8 cellular contexts compared by ENCODE assay signal in genomic region chrX:13398073-13398823, GRCh38.
A peak's percentile ranks its signal among the peaks of the same experiment; 100 is the strongest.
DNase-seq lines count a peak whose midpoint lies in the region; ATAC-seq, FAIRE-seq and TF ChIP-seq lines count a peak whose summit lies in the region.

No MANE protein-coding gene starts in this region.

- no TSS peak for BruUV-seq in K562 (replicated peaks; lab: Mats Ljungman, UMichigan)
- BruUV-seq in HepG2 (replicated peaks; lab: Mats Ljungman, UMichigan) = no TSS peak

- TF ChIP-seq RAD21 in K562 (CRISPR knock-in tag; conservative IDR thresholded peaks at IDR 0.05 in 1 of 2, IDR thresholded peaks at IDR 0.05 in 1 of 2) (no peak), HepG2 (CRISPR knock-in tag; IDR thresholded peaks at IDR 0.05) (no peak)

- H4K20me1 ChIP-seq in K562 (replicated peaks; ENCODE audit: control insufficient read depth, insufficient read depth, low read length) (no peaks in the 10 kb centered on the region), HepG2 (ENCODE audit: insufficient read depth, low read length) (no peaks in the 10 kb centered on the region)

- TF ChIP-seq CTCF in K562 (IDR thresholded peaks at IDR 0.05 in 2 of 3, conservative IDR thresholded peaks at IDR 0.05 in 1 of 3; ENCODE audit: insufficient read depth in 2 of 3, low read depth in 1 of 3, low read length in 3 of 3) = no peak
- no peak for TF ChIP-seq CTCF in HepG2 (CRISPR knock-in tag; IDR thresholded peaks at IDR 0.05)
- no peak for TF ChIP-seq CTCF in uterus (IDR thresholded peaks at IDR 0.05)

- H3K27me3 ChIP-seq in K562 (ENCODE audit: control insufficient read depth in 2 of 2, insufficient read depth in 2 of 2, low read length in 2 of 2) (no peaks in the 10 kb centered on the region), HepG2 (ENCODE audit: control insufficient read depth in 1 of 2, insufficient read depth in 2 of 2, low read length in 2 of 2) (no peaks in the 10 kb centered on the region), uterus (no peaks in the 10 kb centered on the region)

- no peaks in the 10 kb centered on the region for H3K79me2 ChIP-seq in K562 (ENCODE audit: control insufficient read depth, insufficient read depth, low read length)
- H3K79me2 ChIP-seq in HepG2 (ENCODE audit: insufficient read depth, low read length) = no peaks in the 10 kb centered on the region

- H3K9me1 ChIP-seq in K562 (ENCODE audit: control insufficient read depth, insufficient read depth, low read length) = no peaks in the 10 kb centered on the region

- peaks cover 0 to 12% of the 10 kb centered on the region in 2 donors for H3K36me3 Mint-ChIP-seq in activated naive CD4-positive, alpha-beta T cell treated with anti-CD3 and anti-CD28 coated beads, Interleukin-2, amount 50 U/mL, for 72 hours

- H3K9me3 ChIP-seq in K562 (replicated peaks; ENCODE audit: control insufficient read depth, insufficient read depth, low read depth, low read length) = no peaks in the 10 kb centered on the region
- H3K9me3 ChIP-seq in HepG2 (ENCODE audit: low read length) = no peaks in the 10 kb centered on the region
- H3K9me3 ChIP-seq in uterus = no peaks in the 10 kb centered on the region

- H3K9ac ChIP-seq in K562 (ENCODE audit: insufficient read depth in 1 of 2, low read depth in 2 of 2, low read length in 2 of 2) (no peak overlapping the region), HepG2 (ENCODE audit: insufficient read depth, low read depth, low read length) (no peak overlapping the region)

- in situ Hi-C loops in K562 (cut with MboI) (no loop called here), HepG2 (cut with HindIII; ENCODE audit: extremely low pct_ligation_motif_present, low pct_unique_long_range_greater_than_20kb) (no loop called here)

- H3K4me3 ChIP-seq in K562 (no peak overlapping the region), HepG2 (replicated peaks in 1 of 3; ENCODE audit: insufficient read depth in 1 of 3, low read depth in 2 of 3, low read length in 3 of 3) (no peak overlapping the region), uterus (no peak overlapping the region)

- peaks cover 0 to 3% of the 10 kb centered on the region in 2 experiments; a peak in 2 of 5 replicates for H3K4me1 ChIP-seq in K562 (replicated peaks in 1 of 2; ENCODE audit: control insufficient read depth in 2 of 2, insufficient read depth in 2 of 2, low read length in 2 of 2)
- peaks cover 9% of the 10 kb centered on the region for H3K4me1 ChIP-seq in HepG2 (ENCODE audit: insufficient read depth, low read length)
- H3K4me1 ChIP-seq in uterus = no peaks in the 10 kb centered on the region

- H3K36me3 ChIP-seq in K562 (ENCODE audit: control insufficient read depth, insufficient read depth, low read length) = no peaks in the 10 kb centered on the region
- no peaks in the 10 kb centered on the region for H3K36me3 ChIP-seq in HepG2 (replicated peaks in 1 of 2; ENCODE audit: control insufficient read depth in 1 of 2, insufficient read depth in 2 of 2, low read length in 2 of 2)
- H3K36me3 ChIP-seq in uterus = no peaks in the 10 kb centered on the region

- peaks cover 0 to 23% of the 10 kb centered on the region in 2 donors for H3K9me3 Mint-ChIP-seq in activated naive CD4-positive, alpha-beta T cell treated with anti-CD3 and anti-CD28 coated beads, Interleukin-2, amount 50 U/mL, for 72 hours

- 20% methylated on average over 4 of the region's 4 CpGs for WGBS in K562 (ENCODE audit: insufficient coverage, low coverage, missing lambda C conversion rate)
- 3% methylated on average over 3 of the region's 4 CpGs for WGBS in HepG2 (ENCODE audit: low lambda C conversion rate)

- POLR2A ChIA-PET in K562 (lab: Yijun Ruan, JAX) (no interaction called here), HepG2 (lab: Yijun Ruan, JAX) (no interaction called here)

- peak overlapping the region in 1 of 2 donors; percentile 81 for H3K27ac Mint-ChIP-seq in activated naive CD4-positive, alpha-beta T cell treated with anti-CD3 and anti-CD28 coated beads, Interleukin-2, amount 50 U/mL, for 72 hours

- no peak for DNase-seq in activated naive CD4-positive, alpha-beta T cell treated with anti-CD3 and anti-CD28 coated beads, Interleukin-2, amount 50 U/mL, for 72 hours (ENCODE audit: low spot score in 2 of 2)
- DNase-seq in activated naive CD4-positive, alpha-beta T cell treated with anti-CD3 and anti-CD28 coated beads, Interleukin-2, amount 50 U/mL, for 16 hours = no peak
- DNase-seq in K562 (ENCODE audit: extremely low read depth in 1 of 4, low spot score in 3 of 4) = peak; percentile 15 to 54 (median 18)
- peak; percentile 70 for DNase-seq in HepG2 (ENCODE audit: low spot score)
- DNase-seq in uterus = peak; percentile 40 to 45
- no peak for DNase-seq in Kasumi-1 (lab: John Stamatoyannopoulos, UW)

- H2AFZ ChIP-seq in K562 (ENCODE audit: low read depth, low read length) (no peak overlapping the region), HepG2 (ENCODE audit: low read length) (no peak overlapping the region)

- no peak for TF ChIP-seq POLR2A in K562 (conservative IDR thresholded peaks at IDR 0.05)
- TF ChIP-seq POLR2A in HepG2 (IDR thresholded peaks at IDR 0.05; ENCODE audit: insufficient read depth in 1 of 2, low read depth in 2 of 2, low read length in 2 of 2) = no peak
- no peak for TF ChIP-seq POLR2A in uterus (IDR thresholded peaks at IDR 0.05)

- intact Hi-C loops in K562 (cut with micrococcal nuclease) (no loop called here), HepG2 (cut with micrococcal nuclease; ENCODE audit: unreplicated experiment) (no loop called here), uterus (cut with DNase I; ENCODE audit: low total_unique reads) (no loop called here)

- CTCF ChIA-PET in K562 (lab: Yijun Ruan, JAX; ENCODE audit: low intra/inter-chr PET ratio) = no interaction called here
- CTCF ChIA-PET in HepG2 (lab: Yijun Ruan, JAX; ENCODE audit: low intra/inter-chr PET ratio, low total read pairs) = no interaction called here

- H3K4me2 ChIP-seq in K562 (ENCODE audit: insufficient read depth, low read length) = no peak overlapping the region
- no peak overlapping the region for H3K4me2 ChIP-seq in HepG2 (ENCODE audit: low read depth, low read length)

- H3K27ac ChIP-seq in K562 (ENCODE audit: extremely low read depth, low read depth, low read length) (no peak overlapping the region), HepG2 (ENCODE audit: extremely low read length, insufficient read depth, low read length) (no peak overlapping the region), uterus (peak overlapping the region; percentile 36 to 45)

- TF ChIP-seq EP300 in K562 (IDR thresholded peaks at IDR 0.05; ENCODE audit: low read length) (no peak), HepG2 (IDR thresholded peaks at IDR 0.05; ENCODE audit: low read depth in 2 of 2, low read length in 2 of 2) (no peak), HepG2 (CRISPR knock-in tag; IDR thresholded peaks at IDR 0.05; ENCODE audit: borderline replicate concordance) (no peak)

- ATAC-seq in activated naive CD4-positive, alpha-beta T cell treated with anti-CD3 and anti-CD28 coated beads, Interleukin-2, amount 50 U/mL, for 72 hours = peak; percentile 87 to 95
- ATAC-seq in K562 (peak; percentile 68), HepG2 (peak; percentile 81), GM21529 (IDR thresholded peaks at IDR 0.05; ENCODE audit: unreplicated experiment) (no peak), GM21515 (IDR thresholded peaks at IDR 0.05; ENCODE audit: unreplicated experiment) (no peak)

- FAIRE-seq in K562 (lab: Jason Lieb, UNC) (no peak), HepG2 (lab: Jason Lieb, UNC) (peak; percentile 44)

TF ChIP-seq in K562, 482 proteins besides CTCF, POLR2A, EP300 and RAD21 (continues in another document):
- peak; percentile 95 for TF ChIP-seq ZNF165 (CRISPR knock-in tag; IDR thresholded peaks at IDR 0.05; ENCODE audit: borderline replicate concordance)
- TF ChIP-seq TEAD4 (IDR thresholded peaks at IDR 0.05; ENCODE audit: low read length) = peak; percentile 71
- no peak for TF ChIP-seq TEAD4 (CRISPR knock-in tag; IDR thresholded peaks at IDR 0.05; ENCODE audit: borderline replicate concordance)
- 0 out of 2 replicates have a peak, but pooled peaks have one; percentile 10 for TF ChIP-seq MAFG (tag; conservative IDR thresholded peaks at IDR 0.05)
- TF ChIP-seq IRF1 (CRISPR knock-in tag; IDR thresholded peaks at IDR 0.05; ENCODE audit: borderline replicate concordance) = no peak

TF ChIP-seq in HepG2, 621 proteins besides CTCF, POLR2A, EP300 and RAD21 (continues in another document):
- no peak for TF ChIP-seq NAIF1 (CRISPR knock-in tag; IDR thresholded peaks at IDR 0.05; ENCODE audit: borderline replicate concordance)
- TF ChIP-seq ATF3 (CRISPR knock-in tag; IDR thresholded peaks at IDR 0.05) = 0 out of 2 replicates have a peak, but pooled peaks have one; percentile 21
- TF ChIP-seq SOX5 (CRISPR knock-in tag; IDR thresholded peaks at IDR 0.05; ENCODE audit: borderline replicate concordance) = 0 out of 2 replicates have a peak, but pooled peaks have one; percentile 46
- peak; percentile 35; the same call in 1 of the 2 replicates for TF ChIP-seq RARA (CRISPR knock-in tag; IDR thresholded peaks at IDR 0.05)
- TF ChIP-seq SOX13 (IDR thresholded peaks at IDR 0.05) = no peak
- 0 out of 4 replicates have a peak, but pooled peaks of 1 of the 2 experiments have one; percentile 28 for TF ChIP-seq SOX13 (CRISPR knock-in tag; conservative IDR thresholded peaks at IDR 0.05 in 1 of 2, IDR thresholded peaks at IDR 0.05 in 1 of 2)
- TF ChIP-seq TEAD3 (CRISPR knock-in tag; optimal IDR thresholded peaks at IDR 0.05; ENCODE audit: borderline replicate concordance) = peak; percentile 76
- peak; percentile 64 for TF ChIP-seq ZNF652 (CRISPR knock-in tag; IDR thresholded peaks at IDR 0.05; ENCODE audit: borderline replicate concordance, low read depth)
- TF ChIP-seq ZFP91 (CRISPR knock-in tag; IDR thresholded peaks at IDR 0.05; ENCODE audit: borderline replicate concordance) = no peak
- peak in 1 of 2 experiments; percentile 65; a peak in 2 of 4 replicates for TF ChIP-seq NR2F1 (CRISPR knock-in tag; IDR thresholded peaks at IDR 0.05)
- TF ChIP-seq ZNF713 (CRISPR knock-in tag; IDR thresholded peaks at IDR 0.05) = no peak
- peak; percentile 93 for TF ChIP-seq FOSL2 (CRISPR knock-in tag; IDR thresholded peaks at IDR 0.05)

Comparison
In these comparisons a context has a peak if more than half of its experiments do, and no peak if none do; other contexts are left out.
1. ATAC-seq: peak in activated naive CD4-positive, alpha-beta T cell treated with anti-CD3 and anti-CD28 coated beads, Interleukin-2, amount 50 U/mL, for 72 hours (2 of 2), K562 (single experiment) and HepG2 (single experiment); none in GM21529 (single experiment) and GM21515 (single experiment).
2. DNase-seq: peak in K562 (4 of 4), HepG2 (single experiment) and uterus (2 of 2); none in activated naive CD4-positive, alpha-beta T cell treated with anti-CD3 and anti-CD28 coated beads, Interleukin-2, amount 50 U/mL, for 72 hours (0 of 2), activated naive CD4-positive, alpha-beta T cell treated with anti-CD3 and anti-CD28 coated beads, Interleukin-2, amount 50 U/mL, for 16 hours (single experiment) and Kasumi-1 (0 of 2).
3. H3K27ac ChIP-seq: peak in uterus (2 of 2); none in K562 (single experiment) and HepG2 (single experiment).